ENCODE assay signal across 9 cellular contexts in genomic region chrX:48939417-48940228, GRCh38. TPM values are rescaled to one million over a fixed set of nuclear protein-coding genes. Genes with fewer than 3 reads are reported as not detected.
DNase-seq lines count a peak whose midpoint lies in the region; ATAC-seq and TF ChIP-seq lines count a peak whose summit lies in the region.
"Had no signal": no experiment of that assay in that cellular context is flagged by ENCODE, and none has a peak within 500 bp of the region (broad histone marks: within the 10 kb centered on the region; RNA-seq: fewer than 3 reads in every experiment).

No MANE protein-coding gene starts in this region.

- H3K9ac ChIP-seq in PC-3 (ENCODE audit: low read length), result no peak overlapping the region

- H3K4me1 Mint-ChIP-seq in activated T-helper 2 cell treated with anti-CD3 and anti-CD28 coated beads, Interferon-gamma antibody, Interleukin-2, Interleukin-4, amounts not matched to agents 10 μg/mL and 5 μg/mL and 100 μg/mL, durations not matched to agents 14 hours and 24 hours and 36 hours (ENCODE audit: low read depth), result peaks cover 79% of the 10 kb centered on the region
- H3K4me1 Mint-ChIP-seq in nephron progenitor cell, result peaks cover 26% of the 10 kb centered on the region

- H3F3A ChIP-seq in PC-3 (ENCODE audit: low read length, unreplicated experiment), result no peaks in the 10 kb centered on the region

- H3K27ac Mint-ChIP-seq in activated T-helper 2 cell treated with anti-CD3 and anti-CD28 coated beads, Interferon-gamma antibody, Interleukin-2, Interleukin-4, amounts not matched to agents 10 μg/mL and 5 μg/mL and 100 μg/mL, durations not matched to agents 14 hours and 24 hours and 36 hours, result peak overlapping the region; percentile 99
- peak overlapping the region; percentile 75 for H3K27ac Mint-ChIP-seq in nephron progenitor cell

- H3K36me3 ChIP-seq in PC-3 (ENCODE audit: low read depth, low read length), result peaks cover 7% of the 10 kb centered on the region

- no TSS peak for BruUV-seq in PC-3 (replicated peaks; lab: Mats Ljungman, UMichigan)

- no peak overlapping the region for H3K4me3 ChIP-seq in PC-3 (ENCODE audit: low read length)

- peak; percentile 24 for TF ChIP-seq POLR2A in GM18505 (IDR thresholded peaks at IDR 0.05; ENCODE audit: borderline replicate concordance, extremely low read depth, insufficient read depth, insufficient read length)

- in situ Hi-C loops in KBM-7 (cut with MboI; ENCODE audit: low pct_unique_long_range_greater_than_20kb, low sequenced_read_pairs), result no loop called here

- no peak overlapping the region for H2AFZ ChIP-seq in PC-3 (ENCODE audit: low read length)

- H3K27me3 ChIP-seq in PC-3 (ENCODE audit: low read length), result no peaks in the 10 kb centered on the region

- no peaks in the 10 kb centered on the region for H3K9me2 ChIP-seq in PC-3 (replicated peaks; ENCODE audit: low read length)

- CTCF ChIA-PET in PC-3 (lab: Charles Lee), result no interaction called here

- H3K27ac ChIP-seq in PC-3 (ENCODE audit: low read length), result no peak overlapping the region

- H3K9me3 Mint-ChIP-seq in activated T-helper 2 cell treated with anti-CD3 and anti-CD28 coated beads, Interferon-gamma antibody, Interleukin-2, Interleukin-4, amounts not matched to agents 10 μg/mL and 5 μg/mL and 100 μg/mL, durations not matched to agents 14 hours and 24 hours and 36 hours, result no peaks in the 10 kb centered on the region
- peaks cover 33% of the 10 kb centered on the region for H3K9me3 Mint-ChIP-seq in nephron progenitor cell

- no peaks in the 10 kb centered on the region for H3K4me1 ChIP-seq in PC-3 (ENCODE audit: insufficient read depth, low read length)

- peak overlapping the region; percentile 40 for H3K4me3 Mint-ChIP-seq in activated T-helper 2 cell treated with anti-CD3 and anti-CD28 coated beads, Interferon-gamma antibody, Interleukin-2, Interleukin-4, amounts not matched to agents 10 μg/mL and 5 μg/mL and 100 μg/mL, durations not matched to agents 14 hours and 24 hours and 36 hours (ENCODE audit: low read depth)
- H3K4me3 Mint-ChIP-seq in nephron progenitor cell, result no peak overlapping the region

- H4K20me1 ChIP-seq in PC-3 (ENCODE audit: low read length), result no peaks in the 10 kb centered on the region

- no peak for ATAC-seq in GM18505 (IDR thresholded peaks at IDR 0.05; ENCODE audit: unreplicated experiment)
- ATAC-seq in HG03520 (IDR thresholded peaks at IDR 0.05; ENCODE audit: unreplicated experiment), result no peak
- no peak for ATAC-seq in PC-3
- no peak for ATAC-seq in sciatic nerve

- H3K4me2 ChIP-seq in PC-3 (ENCODE audit: low read length), result no peak overlapping the region

- no peaks in the 10 kb centered on the region for H3K27me3 Mint-ChIP-seq in activated T-helper 2 cell treated with anti-CD3 and anti-CD28 coated beads, Interferon-gamma antibody, Interleukin-2, Interleukin-4, amounts not matched to agents 10 μg/mL and 5 μg/mL and 100 μg/mL, durations not matched to agents 14 hours and 24 hours and 36 hours (ENCODE audit: low read depth)
- H3K27me3 Mint-ChIP-seq in nephron progenitor cell (ENCODE audit: low read depth, poor library complexity), result peaks cover 3% of the 10 kb centered on the region

- DNase-seq in KBM-7, result peak; percentile 55
- no peak for DNase-seq in activated T-helper 2 cell treated with anti-CD3 and anti-CD28 coated beads, Interferon-gamma antibody, Interleukin-2, Interleukin-4, amounts not matched to agents 10 μg/mL and 5 μg/mL and 100 μg/mL, durations not matched to agents 14 hours and 24 hours and 36 hours (ENCODE audit: low spot score)
- DNase-seq in nephron progenitor cell, result no peak
- no peak for DNase-seq in PC-3
- DNase-seq in sciatic nerve (ENCODE audit: low spot score), result no peak
- no peak for DNase-seq in Ammon's horn (ENCODE audit: low spot score)
- DNase-seq: NCI-H1417 had no signal

- peaks cover 5% of the 10 kb centered on the region for H3K79me2 ChIP-seq in PC-3 (ENCODE audit: low read length)

- peaks cover 70% of the 10 kb centered on the region for H3K36me3 Mint-ChIP-seq in activated T-helper 2 cell treated with anti-CD3 and anti-CD28 coated beads, Interferon-gamma antibody, Interleukin-2, Interleukin-4, amounts not matched to agents 10 μg/mL and 5 μg/mL and 100 μg/mL, durations not matched to agents 14 hours and 24 hours and 36 hours (ENCODE audit: low read depth)
- peaks cover 44% of the 10 kb centered on the region for H3K36me3 Mint-ChIP-seq in nephron progenitor cell (ENCODE audit: low read depth)

- no peaks in the 10 kb centered on the region for H3K9me3 ChIP-seq in PC-3 (ENCODE audit: low read length)

- TF ChIP-seq CTCF in nephron progenitor cell (IDR thresholded peaks at IDR 0.05) (no peak), PC-3 (conservative IDR thresholded peaks at IDR 0.05; ENCODE audit: low read depth, low read length) (no peak)

- intact Hi-C loops in activated T-helper 2 cell treated with anti-CD3 and anti-CD28 coated beads, Interferon-gamma antibody, Interleukin-2, Interleukin-4, amounts not matched to agents 10 μg/mL and 5 μg/mL and 100 μg/mL, durations not matched to agents 14 hours and 24 hours and 36 hours (cut with micrococcal nuclease), result loop anchor here (5.0 to 10.0 kb wide), 3 partner anchors 225 to 1277 kb away; no protein-coding TSS in a partner anchor
- intact Hi-C loops in PC-3 (cut with micrococcal nuclease) (no loop called here), sciatic nerve (cut with DNase I) (no loop called here)

- POLR2A ChIA-PET in PC-3 (lab: Charles Lee; ENCODE audit: unreplicated experiment), result no interaction called here

RNA-seq across cellular contexts. Expression of gene OTUD5, which starts 17.8 kb away (rescaled TPM):
- 73.9 and 77.9 TPM in 2 replicates for total RNA-seq in activated T-helper 2 cell treated with anti-CD3 and anti-CD28 coated beads, Interferon-gamma antibody, Interleukin-2, Interleukin-4, amounts not matched to agents 10 μg/mL and 5 μg/mL and 100 μg/mL, durations not matched to agents 14 hours and 24 hours and 36 hours
- total RNA-seq in PC-3 (2014; rRNA removed) (41.4 and 50.9 TPM in 2 replicates), sciatic nerve (50.5 TPM)

RNA-seq across cellular contexts. Expression of gene PIM2, which starts 20.8 kb away (rescaled TPM):
- total RNA-seq in activated T-helper 2 cell treated with anti-CD3 and anti-CD28 coated beads, Interferon-gamma antibody, Interleukin-2, Interleukin-4, amounts not matched to agents 10 μg/mL and 5 μg/mL and 100 μg/mL, durations not matched to agents 14 hours and 24 hours and 36 hours, result 313 and 315 TPM in 2 replicates
- total RNA-seq in PC-3 (2014; rRNA removed) (24.1 and 25.6 TPM in 2 replicates), sciatic nerve (10.8 TPM)

RNA-seq across cellular contexts. Expression of gene SLC35A2, which starts 28.2 kb away (rescaled TPM):
- total RNA-seq in activated T-helper 2 cell treated with anti-CD3 and anti-CD28 coated beads, Interferon-gamma antibody, Interleukin-2, Interleukin-4, amounts not matched to agents 10 μg/mL and 5 μg/mL and 100 μg/mL, durations not matched to agents 14 hours and 24 hours and 36 hours, result 18.3 and 21.9 TPM in 2 replicates
- 46.6 and 46.8 TPM in 2 replicates for total RNA-seq in PC-3 (2014; rRNA removed)
- total RNA-seq in sciatic nerve, result 19.2 TPM

RNA-seq across cellular contexts. Expression of gene KCND1, which starts 32.0 kb away (rescaled TPM):
- total RNA-seq in activated T-helper 2 cell treated with anti-CD3 and anti-CD28 coated beads, Interferon-gamma antibody, Interleukin-2, Interleukin-4, amounts not matched to agents 10 μg/mL and 5 μg/mL and 100 μg/mL, durations not matched to agents 14 hours and 24 hours and 36 hours, result 2.9 and 3.3 TPM in 2 replicates
- total RNA-seq in PC-3 (2014; rRNA removed) (0.51 and 0.86 TPM in 2 replicates), sciatic nerve (2.5 TPM)

RNA-seq across cellular contexts. Expression of gene PQBP1, which starts 41.9 kb away (rescaled TPM):
- total RNA-seq in activated T-helper 2 cell treated with anti-CD3 and anti-CD28 coated beads, Interferon-gamma antibody, Interleukin-2, Interleukin-4, amounts not matched to agents 10 μg/mL and 5 μg/mL and 100 μg/mL, durations not matched to agents 14 hours and 24 hours and 36 hours, result 97.3 and 103 TPM in 2 replicates
- total RNA-seq in PC-3 (2014; rRNA removed), result 189 and 241 TPM in 2 replicates
- 51.2 TPM for total RNA-seq in sciatic nerve

Comparison
In these comparisons a context has a peak if more than half of its experiments do, and no peak if none do; other contexts are left out.
1. RNA of gene PIM2, which starts 20.8 kb away (total RNA-seq): 313 to 315 TPM in activated T-helper 2 cell treated with anti-CD3 and anti-CD28 coated beads, Interferon-gamma antibody, Interleukin-2, Interleukin-4, amounts not matched to agents 10 μg/mL and 5 μg/mL and 100 μg/mL, durations not matched to agents 14 hours and 24 hours and 36 hours; 24.1 to 25.6 TPM in PC-3 and 10.8 TPM in sciatic nerve (single experiment); every median in the first group is over 10 times any median in the second.